Comparison of ENCODE assay signal across 19 cellular contexts in the genomic region with DNA sequence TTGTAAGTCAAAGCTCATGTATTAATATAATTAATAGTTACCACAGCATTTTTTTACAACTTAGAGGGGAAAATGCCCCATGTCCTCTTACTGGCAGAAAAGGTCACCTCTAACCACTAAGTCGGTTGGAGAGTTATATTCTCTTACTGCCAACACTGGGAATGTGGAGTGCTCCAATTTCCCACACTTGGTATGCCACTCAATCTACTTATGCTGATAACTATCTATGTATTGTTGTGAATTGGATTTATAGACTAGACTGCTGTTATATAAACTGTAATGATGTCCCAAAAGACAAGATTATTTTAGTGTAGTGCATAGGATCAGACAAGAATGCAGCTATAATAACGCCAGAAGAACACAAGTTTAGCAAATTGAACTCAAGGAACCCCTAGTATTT.
"Had no signal": no experiment of that assay in that cellular context is flagged by ENCODE, and none has a peak within 500 bp of the region (broad histone marks: within the 10 kb centered on the region; RNA-seq: fewer than 3 reads in every experiment).

No MANE protein-coding gene starts in this region.

- H3K27me3 ChIP-seq: SJSA1 had no signal

- H3K9me3 ChIP-seq: SJSA1 had no signal

- H3K27ac ChIP-seq: HL-60, SJSA1, SK-N-MC had no signal

- H3K36me3 ChIP-seq: SJSA1 had no signal

- DNase-seq: KBM-7, MV-4-11, NCI-H1048, NCI-H1105, NCI-H1417, NCI-H1436 treated with DMSO at 0.1 percent for 48 hours, NCI-H1694, NCI-H187 treated with DMSO at 0.1 percent for 48 hours, NCI-H2029 treated with DMSO at 0.1 percent for 48 hours, NCI-H2171, NCI-H524, NCI-H526 treated with DMSO at 0.1 percent for 48 hours, NCI-H774, Right ventricle myocardium superior, RPMI8226, SIG-M5 had no signal

- H3K4me3 ChIP-seq: SJSA1, SK-N-MC had no signal

- H3K4me1 ChIP-seq: SJSA1 had no signal
